In the genomic region with DNA sequence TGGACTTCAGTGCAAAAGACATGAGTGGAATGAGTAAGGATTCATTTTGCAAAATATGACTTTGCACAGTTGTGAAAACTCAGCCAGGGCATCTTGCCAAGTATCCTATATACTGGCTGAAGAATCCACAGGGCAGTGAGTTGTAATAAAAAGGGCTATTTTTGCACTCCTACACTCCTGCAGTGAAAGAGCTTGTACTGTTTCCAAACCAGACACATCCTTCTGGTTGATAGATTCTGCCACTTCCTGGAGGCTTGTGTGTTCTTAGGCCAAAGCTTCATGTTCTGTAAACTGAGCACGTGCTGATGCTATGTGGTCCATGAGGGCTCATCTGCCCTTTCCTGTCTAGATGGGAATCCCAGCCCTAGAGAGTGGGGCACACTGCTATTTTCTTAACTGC, we compare ENCODE assay signal across 18 cellular contexts. TPM values are rescaled to one million over a fixed set of nuclear protein-coding genes. Genes with fewer than 3 reads are reported as not detected.
A peak's percentile ranks its signal among the peaks of the same experiment; 100 is the strongest.
DNase-seq lines count a peak whose midpoint lies in the region; ATAC-seq and TF ChIP-seq lines count a peak whose summit lies in the region.
"Had no signal": no experiment of that assay in that cellular context is flagged by ENCODE, and none has a peak within 500 bp of the region (broad histone marks: within the 10 kb centered on the region; RNA-seq: fewer than 3 reads in every experiment).

No MANE protein-coding gene starts in this region.

- peak; percentile 39 for ATAC-seq in activated CD8-positive, alpha-beta T cell treated with anti-CD3 and anti-CD28 coated beads, Interleukin-2, amount 10 ng/mL, durations not matched to agents 7 days and 5 days
- no peak for ATAC-seq in activated CD8-positive, alpha-beta T cell treated with anti-CD3 and anti-CD28 coated beads for 36 hours
- ATAC-seq in SK-N-SH treated with all-trans-retinoic acid at 6 μM for 48 hours (peak; percentile 14), gastrocnemius medialis (no peak), HG03095 (IDR thresholded peaks at IDR 0.05; ENCODE audit: unreplicated experiment) (no peak), HG03280 (IDR thresholded peaks at IDR 0.05; ENCODE audit: unreplicated experiment) (no peak)
- ATAC-seq: A549; stimulated activated naive B cell treated with anti-CD40 and anti-IgM and Interleukin-4, amounts not matched to agents 10 μg/mL and 1 μg/mL and 100 μg/mL, for 72 hours; WTC11 had no signal

- in situ Hi-C loops in gastrocnemius medialis (cut with MboI; ENCODE audit: low sequenced_read_pairs in 4 of 4), result no loop called here

- H3K36me3 Mint-ChIP-seq in activated CD8-positive, alpha-beta T cell treated with anti-CD3 and anti-CD28 coated beads, Interleukin-2, amount 10 ng/mL, durations not matched to agents 7 days and 5 days (ENCODE audit: low read depth), result no peaks in the 10 kb centered on the region
- no peaks in the 10 kb centered on the region for H3K36me3 Mint-ChIP-seq in activated CD8-positive, alpha-beta T cell treated with anti-CD3 and anti-CD28 coated beads for 36 hours (ENCODE audit: low read depth)
- H3K36me3 Mint-ChIP-seq: WTC11 had no signal

- H3K4me1 ChIP-seq in gastrocnemius medialis, result peaks cover 25 to 31% of the 10 kb centered on the region in 2 donors

- intact Hi-C loops in activated CD8-positive, alpha-beta T cell treated with anti-CD3 and anti-CD28 coated beads for 36 hours (cut with micrococcal nuclease), result no loop called here
- intact Hi-C loops in gastrocnemius medialis (cut with DNase I; ENCODE audit: low total_unique reads), result no loop called here

- H3K4me3 Mint-ChIP-seq in activated CD8-positive, alpha-beta T cell treated with anti-CD3 and anti-CD28 coated beads, Interleukin-2, amount 10 ng/mL, durations not matched to agents 7 days and 5 days, result no peak overlapping the region
- no peak overlapping the region for H3K4me3 Mint-ChIP-seq in activated CD8-positive, alpha-beta T cell treated with anti-CD3 and anti-CD28 coated beads for 36 hours
- H3K4me3 Mint-ChIP-seq: stimulated activated naive B cell treated with anti-CD40 and anti-IgM and Interleukin-4, amounts not matched to agents 10 μg/mL and 1 μg/mL and 100 μg/mL, for 72 hours; WTC11 had no signal

- no peaks in the 10 kb centered on the region for H3K27me3 ChIP-seq in gastrocnemius medialis
- H3K27me3 ChIP-seq: esophagus muscularis mucosa, vagina had no signal

- H3K36me3 ChIP-seq in gastrocnemius medialis, result peaks cover 0 to 11% of the 10 kb centered on the region in 2 donors
- H3K36me3 ChIP-seq: vagina had no signal

- TF ChIP-seq POLR2A in gastrocnemius medialis (IDR thresholded peaks at IDR 0.05), result no peak

- no peaks in the 10 kb centered on the region for H3K9me3 Mint-ChIP-seq in activated CD8-positive, alpha-beta T cell treated with anti-CD3 and anti-CD28 coated beads, Interleukin-2, amount 10 ng/mL, durations not matched to agents 7 days and 5 days (ENCODE audit: insufficient read depth)
- no peaks in the 10 kb centered on the region for H3K9me3 Mint-ChIP-seq in activated CD8-positive, alpha-beta T cell treated with anti-CD3 and anti-CD28 coated beads for 36 hours
- H3K9me3 Mint-ChIP-seq: stimulated activated naive B cell treated with anti-CD40 and anti-IgM and Interleukin-4, amounts not matched to agents 10 μg/mL and 1 μg/mL and 100 μg/mL, for 72 hours; WTC11 had no signal

- H3K27ac ChIP-seq in gastrocnemius medialis, result peak overlapping the region; percentile 91 to 99 (median 98)
- H3K27ac ChIP-seq: A549, vagina had no signal

- no peak overlapping the region for H3K27ac Mint-ChIP-seq in activated CD8-positive, alpha-beta T cell treated with anti-CD3 and anti-CD28 coated beads, Interleukin-2, amount 10 ng/mL, durations not matched to agents 7 days and 5 days
- no peak overlapping the region for H3K27ac Mint-ChIP-seq in activated CD8-positive, alpha-beta T cell treated with anti-CD3 and anti-CD28 coated beads for 36 hours
- H3K27ac Mint-ChIP-seq: stimulated activated naive B cell treated with anti-CD40 and anti-IgM and Interleukin-4, amounts not matched to agents 10 μg/mL and 1 μg/mL and 100 μg/mL, for 72 hours; WTC11 had no signal

- peaks cover 15% of the 10 kb centered on the region for H3K4me1 Mint-ChIP-seq in activated CD8-positive, alpha-beta T cell treated with anti-CD3 and anti-CD28 coated beads, Interleukin-2, amount 10 ng/mL, durations not matched to agents 7 days and 5 days (ENCODE audit: low read depth)
- H3K4me1 Mint-ChIP-seq in activated CD8-positive, alpha-beta T cell treated with anti-CD3 and anti-CD28 coated beads for 36 hours (ENCODE audit: low read depth), result peaks cover 8% of the 10 kb centered on the region

- H3K9me3 ChIP-seq in gastrocnemius medialis, result no peaks in the 10 kb centered on the region
- H3K9me3 ChIP-seq: A549, Caco-2, esophagus muscularis mucosa, vagina had no signal

- H3K27me3 Mint-ChIP-seq in activated CD8-positive, alpha-beta T cell treated with anti-CD3 and anti-CD28 coated beads, Interleukin-2, amount 10 ng/mL, durations not matched to agents 7 days and 5 days (ENCODE audit: low read depth), result no peaks in the 10 kb centered on the region
- no peaks in the 10 kb centered on the region for H3K27me3 Mint-ChIP-seq in activated CD8-positive, alpha-beta T cell treated with anti-CD3 and anti-CD28 coated beads for 36 hours

- peak; percentile 26 for DNase-seq in activated CD8-positive, alpha-beta T cell treated with anti-CD3 and anti-CD28 coated beads, Interleukin-2, amount 10 ng/mL, durations not matched to agents 7 days and 5 days
- DNase-seq in activated CD8-positive, alpha-beta T cell treated with anti-CD3 and anti-CD28 coated beads for 36 hours, result no peak
- peak; percentile 14 for DNase-seq in fibroblast of gingiva (ENCODE audit: low read depth)
- no peak for DNase-seq in gastrocnemius medialis
- DNase-seq in NCI-H128 (lab: John Stamatoyannopoulos, UW; ENCODE audit: unreplicated experiment), result no peak
- DNase-seq: Caco-2; cortex of kidney; NCI-H1092 treated with DMSO at 0.1 percent for 48 hours; stimulated activated naive B cell treated with anti-CD40 and anti-IgM and Interleukin-4, amounts not matched to agents 10 μg/mL and 1 μg/mL and 100 μg/mL, for 72 hours; SW 1271 had no signal

- no peak for TF ChIP-seq CTCF in activated CD8-positive, alpha-beta T cell treated with anti-CD3 and anti-CD28 coated beads for 36 hours (IDR thresholded peaks at IDR 0.05)
- TF ChIP-seq CTCF in gastrocnemius medialis (IDR thresholded peaks at IDR 0.05 in 4 of 5, conservative IDR thresholded peaks at IDR 0.05 in 1 of 5), result no peak

- CTCF ChIA-PET in activated CD8-positive, alpha-beta T cell treated with anti-CD3 and anti-CD28 coated beads, Interleukin-2, amount 10 ng/mL, durations not matched to agents 7 days and 5 days (lab: Charles Lee), result interaction anchor here (1.1 to 1.3 kb wide), 3 partner anchors 12 to 490 kb away, joined by 3 to 4 read pairs (median 3); no protein-coding TSS in a partner anchor
- CTCF ChIA-PET in activated CD8-positive, alpha-beta T cell treated with anti-CD3 and anti-CD28 coated beads for 36 hours (lab: Charles Lee), result no interaction called here

- H3K4me3 ChIP-seq in gastrocnemius medialis, result no peak overlapping the region
- H3K4me3 ChIP-seq: A549, esophagus muscularis mucosa, lung, vagina had no signal

- POLR2A ChIA-PET in activated CD8-positive, alpha-beta T cell treated with anti-CD3 and anti-CD28 coated beads, Interleukin-2, amount 10 ng/mL, durations not matched to agents 7 days and 5 days (lab: Charles Lee), result no interaction called here
- POLR2A ChIA-PET in activated CD8-positive, alpha-beta T cell treated with anti-CD3 and anti-CD28 coated beads for 36 hours (lab: Charles Lee), result no interaction called here

TF ChIP-seq in SK-N-SH treated with all-trans-retinoic acid at 6 μM for 48 hours, 23 proteins besides CTCF, POLR2A, EP300 and RAD21:
- TF ChIP-seq, protein P1, sequence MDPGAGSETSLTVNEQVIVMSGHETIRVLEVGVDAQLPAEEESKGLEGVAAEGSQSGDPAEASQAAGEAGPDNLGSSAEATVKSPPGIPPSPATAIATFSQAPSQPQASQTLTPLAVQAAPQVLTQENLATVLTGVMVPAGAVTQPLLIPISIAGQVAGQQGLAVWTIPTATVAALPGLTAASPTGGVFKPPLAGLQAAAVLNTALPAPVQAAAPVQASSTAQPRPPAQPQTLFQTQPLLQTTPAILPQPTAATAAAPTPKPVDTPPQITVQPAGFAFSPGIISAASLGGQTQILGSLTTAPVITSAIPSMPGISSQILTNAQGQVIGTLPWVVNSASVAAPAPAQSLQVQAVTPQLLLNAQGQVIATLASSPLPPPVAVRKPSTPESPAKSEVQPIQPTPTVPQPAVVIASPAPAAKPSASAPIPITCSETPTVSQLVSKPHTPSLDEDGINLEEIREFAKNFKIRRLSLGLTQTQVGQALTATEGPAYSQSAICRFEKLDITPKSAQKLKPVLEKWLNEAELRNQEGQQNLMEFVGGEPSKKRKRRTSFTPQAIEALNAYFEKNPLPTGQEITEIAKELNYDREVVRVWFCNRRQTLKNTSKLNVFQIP (CRISPR knock-in tag; IDR thresholded peaks at IDR 0.05; ENCODE audit: borderline replicate concordance, low read depth), result no peak
- TF ChIP-seq ZFP3 (CRISPR knock-in tag; IDR thresholded peaks at IDR 0.05), result peak; percentile 92

RNA-seq across cellular contexts. Expression of gene GMPR, which starts 34.9 kb away (rescaled TPM):
- total RNA-seq in activated CD8-positive, alpha-beta T cell treated with anti-CD3 and anti-CD28 coated beads, Interleukin-2, amount 10 ng/mL, durations not matched to agents 7 days and 5 days, result 10 to 100 TPM in 1 of 2 experiments, 1 to 10 TPM in 1; 8.9 to 11.0 TPM
- total RNA-seq in activated CD8-positive, alpha-beta T cell treated with anti-CD3 and anti-CD28 coated beads for 36 hours, result under 1 TPM; 0.31 to 0.65 TPM
- total RNA-seq in gastrocnemius medialis, result 100 to 1,000 TPM; 109 to 266 (median 239) TPM

Comparison
In these comparisons a context has a peak if more than half of its experiments do, and no peak if none do; other contexts are left out.
1. ATAC-seq: peak in activated CD8-positive, alpha-beta T cell treated with anti-CD3 and anti-CD28 coated beads, Interleukin-2, amount 10 ng/mL, durations not matched to agents 7 days and 5 days (single experiment) and SK-N-SH treated with all-trans-retinoic acid at 6 μM for 48 hours (single experiment); none in activated CD8-positive, alpha-beta T cell treated with anti-CD3 and anti-CD28 coated beads for 36 hours (single experiment), gastrocnemius medialis (0 of 2), HG03095 (single experiment) and HG03280 (single experiment).
2. DNase-seq: peak in activated CD8-positive, alpha-beta T cell treated with anti-CD3 and anti-CD28 coated beads, Interleukin-2, amount 10 ng/mL, durations not matched to agents 7 days and 5 days (single experiment) and fibroblast of gingiva (single experiment); none in activated CD8-positive, alpha-beta T cell treated with anti-CD3 and anti-CD28 coated beads for 36 hours (single experiment), gastrocnemius medialis (0 of 2) and NCI-H128 (single experiment).
3. RNA of gene GMPR, which starts 34.9 kb away (total RNA-seq): 109 to 266 TPM in gastrocnemius medialis; 8.9 to 11.0 TPM in activated CD8-positive, alpha-beta T cell treated with anti-CD3 and anti-CD28 coated beads, Interleukin-2, amount 10 ng/mL, durations not matched to agents 7 days and 5 days and 0.31 to 0.65 TPM in activated CD8-positive, alpha-beta T cell treated with anti-CD3 and anti-CD28 coated beads for 36 hours; every median in the first group is over 4 times any median in the second.